ENCODE assay signal across 17 cellular contexts in genomic region chr1:231526536-231526935, GRCh38. TPM values are rescaled to one million over a fixed set of nuclear protein-coding genes. Genes with fewer than 3 reads are reported as not detected.
DNase-seq lines count a peak whose midpoint lies in the region; ATAC-seq and TF ChIP-seq lines count a peak whose summit lies in the region.
"Had no signal": no experiment of that assay in that cellular context is flagged by ENCODE, and none has a peak within 500 bp of the region (broad histone marks: within the 10 kb centered on the region; RNA-seq: fewer than 3 reads in every experiment).

No MANE protein-coding gene starts in this region.

- ATAC-seq in esophagus mucosa (peak; percentile 24), left ventricle myocardium superior (no peak)
- ATAC-seq: pancreas had no signal

- H2AK5ac ChIP-seq in neuronal stem cell (ENCODE audit: low read depth, low read length) = no peak overlapping the region

- H3K27ac ChIP-seq in HUES64 (ENCODE audit: low read depth, low read length) (peak overlapping the region; percentile 32; the same call in 1 of the 2 replicates), neuronal stem cell (replicated peaks; ENCODE audit: low read length) (no peak overlapping the region), PC-9 (no peak overlapping the region)
- H3K27ac ChIP-seq: cardiac muscle cell, pancreas, sigmoid colon, thoracic aorta had no signal

- TF ChIP-seq CTCF in Caco-2 (IDR thresholded peaks at IDR 0.05; ENCODE audit: insufficient read depth in 1 of 2, low read depth in 1 of 2, low read length in 1 of 2, severe bottlenecking in 1 of 2, unreplicated experiment in 1 of 2) = no peak
- no peak for TF ChIP-seq CTCF in PC-9 (conservative IDR thresholded peaks at IDR 0.05)

- no peak overlapping the region for H3K23ac ChIP-seq in neuronal stem cell (ENCODE audit: low read depth, low read length, poor library complexity)

- BruUV-seq in Caco-2 (replicated peaks; lab: Mats Ljungman, UMichigan) = no TSS peak
- BruUV-seq in PC-9 (replicated peaks; lab: Mats Ljungman, UMichigan) = no TSS peak

- H3K27me3 Mint-ChIP-seq in Caco-2 (ENCODE audit: insufficient read depth, unreplicated experiment) = no peaks in the 10 kb centered on the region
- no peaks in the 10 kb centered on the region for H3K27me3 Mint-ChIP-seq in activated naive CD8-positive, alpha-beta T cell treated with anti-CD3 and anti-CD28 coated beads for 36 hours
- H3K27me3 Mint-ChIP-seq: IgD-negative memory B cell had no signal

- POLR2A ChIA-PET in Caco-2 (lab: Charles Lee) = no interaction called here
- POLR2A ChIA-PET in PC-9 (lab: Charles Lee; ENCODE audit: unreplicated experiment) = interaction anchor here (0.7 kb wide), 1 partner anchor 1353 kb away, joined by 3 read pairs; no protein-coding TSS in a partner anchor

- H3K4ac ChIP-seq in neuronal stem cell (ENCODE audit: low read length) = no peak overlapping the region

- H3K4me3 ChIP-seq in Caco-2 (ENCODE audit: low read depth, low read length) (no peak overlapping the region), HUES64 (ENCODE audit: low read length) (no peak overlapping the region), neuronal stem cell (ENCODE audit: low read length in 2 of 2) (no peak overlapping the region), PC-9 (no peak overlapping the region)
- H3K4me3 ChIP-seq: cardiac muscle cell, lung, pancreas, sigmoid colon, thoracic aorta had no signal

- DNase-seq in Caco-2 (no peak), neuronal stem cell (ENCODE audit: low spot score) (no peak), left ventricle myocardium superior (no peak), PC-9 (no peak)
- DNase-seq in activated naive CD8-positive, alpha-beta T cell treated with anti-CD3 and anti-CD28 coated beads for 36 hours = no peak
- DNase-seq: activated CD4-positive, CD25-positive, alpha-beta regulatory T cell treated with anti-CD3 and anti-CD28 coated beads, Interleukin-2, amount 50 U/mL, for 72 hours; kidney; NCI-H1436 treated with DMSO at 0.1 percent for 48 hours; NCI-H2171; pancreas; sigmoid colon had no signal

- H3F3A ChIP-seq in PC-9 (ENCODE audit: insufficient read depth, low read depth) = peaks cover 14% of the 10 kb centered on the region; the same call in 1 of the 2 replicates

- no peak overlapping the region for H4K91ac ChIP-seq in neuronal stem cell (ENCODE audit: low read depth, low read length, poor library complexity)

- H2BK12ac ChIP-seq in neuronal stem cell (ENCODE audit: low read length) = no peak overlapping the region

- H2AFZ ChIP-seq in neuronal stem cell (ENCODE audit: low read length) = peak overlapping the region; percentile 91
- no peak overlapping the region for H2AFZ ChIP-seq in PC-9

- intact Hi-C loops in Caco-2 (cut with micrococcal nuclease; ENCODE audit: unreplicated experiment) = no loop called here
- intact Hi-C loops in left ventricle myocardium superior (cut with micrococcal nuclease) = loop anchor here (10.0 kb wide), 1 partner anchor 102 kb away; the partner anchor contains the start of gene EGLN1
- intact Hi-C loops in PC-9 (cut with micrococcal nuclease; ENCODE audit: unreplicated experiment) = loop anchor here (5.0 kb wide), 2 partner anchors 169 to 284 kb away; partner anchors contain the start of gene GNPAT

- H3K9ac ChIP-seq in HUES64 (ENCODE audit: low read depth, low read length) = no peak overlapping the region
- no peak overlapping the region for H3K9ac ChIP-seq in neuronal stem cell (ENCODE audit: low read depth, low read length, poor library complexity)

- H4K20me1 ChIP-seq in PC-9 (ENCODE audit: insufficient read depth) = no peaks in the 10 kb centered on the region

- no peaks in the 10 kb centered on the region for H3K9me3 Mint-ChIP-seq in Caco-2 (ENCODE audit: unreplicated experiment)
- no peaks in the 10 kb centered on the region for H3K9me3 Mint-ChIP-seq in activated naive CD8-positive, alpha-beta T cell treated with anti-CD3 and anti-CD28 coated beads for 36 hours
- H3K9me3 Mint-ChIP-seq: IgD-negative memory B cell had no signal

- H3K9me2 ChIP-seq in PC-9 (ENCODE audit: insufficient read depth) = no peaks in the 10 kb centered on the region

- peaks cover 2% of the 10 kb centered on the region for H3K79me1 ChIP-seq in neuronal stem cell (ENCODE audit: low read depth, low read length)

- H2BK15ac ChIP-seq in neuronal stem cell (ENCODE audit: low read length) = no peak overlapping the region

- H3K27me3 ChIP-seq in Caco-2 (replicated peaks; ENCODE audit: control insufficient read depth, insufficient read depth, low read length) (no peaks in the 10 kb centered on the region), HUES64 (ENCODE audit: insufficient read depth, low read length) (no peaks in the 10 kb centered on the region), neuronal stem cell (ENCODE audit: control insufficient read depth in 3 of 3, insufficient read depth in 3 of 3, low read depth in 1 of 3, low read length in 3 of 3) (no peaks in the 10 kb centered on the region), PC-9 (ENCODE audit: insufficient read depth, low read depth) (no peaks in the 10 kb centered on the region)
- H3K27me3 ChIP-seq: cardiac muscle cell, pancreas, sigmoid colon had no signal

- no peak overlapping the region for H3K14ac ChIP-seq in neuronal stem cell (ENCODE audit: low read length)

- peaks cover 18% of the 10 kb centered on the region for H3K36me3 Mint-ChIP-seq in Caco-2 (ENCODE audit: insufficient read depth, unreplicated experiment)
- peaks cover 7% of the 10 kb centered on the region for H3K36me3 Mint-ChIP-seq in activated naive CD8-positive, alpha-beta T cell treated with anti-CD3 and anti-CD28 coated beads for 36 hours
- H3K36me3 Mint-ChIP-seq: IgD-negative memory B cell had no signal

- H2BK5ac ChIP-seq in neuronal stem cell (ENCODE audit: low read length) = no peak overlapping the region

- no peak overlapping the region for H3K27ac Mint-ChIP-seq in Caco-2 (ENCODE audit: unreplicated experiment)
- H3K27ac Mint-ChIP-seq in activated naive CD8-positive, alpha-beta T cell treated with anti-CD3 and anti-CD28 coated beads for 36 hours = no peak overlapping the region

- H3K79me2 ChIP-seq in PC-9 (ENCODE audit: low read depth) = peaks cover 29% of the 10 kb centered on the region

- H3K36me3 ChIP-seq in Caco-2 (ENCODE audit: control insufficient read depth, insufficient read depth, low read length) (no peaks in the 10 kb centered on the region; the same call in 1 of the 2 replicates), HUES64 (ENCODE audit: insufficient read depth, low read length) (peaks cover 13% of the 10 kb centered on the region), neuronal stem cell (replicated peaks in 1 of 2; ENCODE audit: control insufficient read depth in 2 of 2, insufficient read depth in 2 of 2, low read length in 2 of 2) (peaks cover 5 to 19% of the 10 kb centered on the region in 2 donors), PC-9 (ENCODE audit: low read depth) (0 out of 2 replicates have a peak, but pooled peaks cover 4% of the 10 kb centered on the region)
- H3K36me3 ChIP-seq: cardiac muscle cell, pancreas, thoracic aorta had no signal

- peak overlapping the region; percentile 94 for H3K4me3 Mint-ChIP-seq in Caco-2 (ENCODE audit: unreplicated experiment)
- H3K4me3 Mint-ChIP-seq in activated naive CD8-positive, alpha-beta T cell treated with anti-CD3 and anti-CD28 coated beads for 36 hours = no peak overlapping the region

- H4K8ac ChIP-seq in neuronal stem cell (ENCODE audit: low read depth, low read length) = no peak overlapping the region

- CTCF ChIA-PET in Caco-2 (lab: Charles Lee) (no interaction called here), PC-9 (lab: Charles Lee) (no interaction called here)

- no peaks in the 10 kb centered on the region for H3K9me3 ChIP-seq in Caco-2
- H3K9me3 ChIP-seq in HUES64 (ENCODE audit: insufficient read depth, low read depth, low read length) = no peaks in the 10 kb centered on the region
- no peaks in the 10 kb centered on the region for H3K9me3 ChIP-seq in neuronal stem cell (replicated peaks in 1 of 2; ENCODE audit: control insufficient read depth in 2 of 2, insufficient read depth in 1 of 2, low read depth in 1 of 2, low read length in 2 of 2)
- H3K9me3 ChIP-seq in PC-9 (ENCODE audit: insufficient read depth, low read depth) = no peaks in the 10 kb centered on the region
- H3K9me3 ChIP-seq: pancreas, sigmoid colon, thoracic aorta had no signal

- H3K4me1 Mint-ChIP-seq in Caco-2 (ENCODE audit: low read depth, unreplicated experiment) = peaks cover 14% of the 10 kb centered on the region
- peaks cover 26% of the 10 kb centered on the region for H3K4me1 Mint-ChIP-seq in activated naive CD8-positive, alpha-beta T cell treated with anti-CD3 and anti-CD28 coated beads for 36 hours

- H3K4me1 ChIP-seq in Caco-2 = peaks cover 14% of the 10 kb centered on the region
- peaks cover 13% of the 10 kb centered on the region for H3K4me1 ChIP-seq in HUES64 (ENCODE audit: insufficient read depth, low read length)
- peaks cover 6 to 10% of the 10 kb centered on the region in 2 donors for H3K4me1 ChIP-seq in neuronal stem cell (ENCODE audit: control insufficient read depth in 2 of 2, insufficient read depth in 1 of 2, low read depth in 1 of 2, low read length in 2 of 2)
- H3K4me1 ChIP-seq in PC-9 (replicated peaks; ENCODE audit: insufficient read depth) = peaks cover 20% of the 10 kb centered on the region

- H3K4me2 ChIP-seq in neuronal stem cell (ENCODE audit: insufficient read depth, low read length, poor library complexity, severe bottlenecking) (no peak overlapping the region), PC-9 (no peak overlapping the region)

- no peak overlapping the region for H2BK120ac ChIP-seq in neuronal stem cell (ENCODE audit: low read depth, low read length)

- H3K18ac ChIP-seq in neuronal stem cell (ENCODE audit: low read length) = no peak overlapping the region

RNA-seq across cellular contexts. Expression of gene TSNAX, which starts 1.9 kb away (rescaled TPM):
- total RNA-seq in Caco-2 (2022) (37.0 and 39.0 TPM in 2 replicates), esophagus mucosa (21.3 TPM), left ventricle myocardium superior (26.7 TPM), PC-9 (2021) (23.5 and 32.1 TPM in 2 replicates)
- polyA plus RNA-seq in HUES64 (2013, experiment 1 of 2) = 30.8 TPM
- 32.5 TPM for polyA plus RNA-seq in HUES64 (2013, experiment 2 of 2)
- 22.6 TPM for polyA plus RNA-seq in neuronal stem cell (2013, experiment 1 of 2)
- 23.5 TPM for polyA plus RNA-seq in neuronal stem cell (2013, experiment 2 of 2)
- 10 to 100 TPM; 48.5 to 48.8 TPM for total RNA-seq in activated naive CD8-positive, alpha-beta T cell treated with anti-CD3 and anti-CD28 coated beads for 36 hours
